In the genomic region with DNA sequence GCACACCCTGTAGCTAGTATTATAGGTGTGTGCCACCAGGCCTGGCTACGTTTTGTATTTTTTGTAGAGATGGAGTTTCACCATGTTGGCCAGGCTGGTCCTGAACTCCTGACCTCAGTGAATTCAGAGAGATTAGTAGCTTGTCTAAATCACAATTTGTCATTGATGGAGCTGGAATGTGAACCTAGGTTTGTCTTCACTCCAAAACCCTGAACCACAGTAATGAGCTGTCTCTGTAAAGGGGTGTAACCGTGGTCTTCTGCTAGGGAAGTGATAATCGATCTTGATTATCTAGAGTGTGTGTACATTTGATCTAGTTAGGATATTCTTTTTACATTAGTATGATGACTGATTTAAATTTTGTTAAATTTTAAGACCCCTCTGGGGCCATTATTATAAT, we compare ENCODE assay signal across 15 cellular contexts. TPM values are rescaled to one million over a fixed set of nuclear protein-coding genes. Genes with fewer than 3 reads are reported as not detected.
DNase-seq lines count a peak whose midpoint lies in the region; ATAC-seq and TF ChIP-seq lines count a peak whose summit lies in the region.
"Had no signal": no experiment of that assay in that cellular context is flagged by ENCODE, and none has a peak within 500 bp of the region (broad histone marks: within the 10 kb centered on the region; RNA-seq: fewer than 3 reads in every experiment).

No MANE protein-coding gene starts in this region.

- H3K4me3 ChIP-seq in Loucy (ENCODE audit: low read length, poor library complexity, severe bottlenecking) (no peak overlapping the region), brain microvascular endothelial cell (ENCODE audit: low read depth, low read length) (no peak overlapping the region), ascending aorta (no peak overlapping the region)

- no peak for ATAC-seq in HG02884 (IDR thresholded peaks at IDR 0.05; ENCODE audit: unreplicated experiment)

- H3K36me3 Mint-ChIP-seq in osteocyte (ENCODE audit: unreplicated experiment) = peaks cover 18% of the 10 kb centered on the region

- H3K4me2 ChIP-seq in Loucy (ENCODE audit: low read depth, low read length, poor library complexity, severe bottlenecking) = peak overlapping the region; percentile 22

- TF ChIP-seq CTCF in Loucy (conservative IDR thresholded peaks at IDR 0.05; ENCODE audit: low read length) (no peak), brain microvascular endothelial cell (IDR thresholded peaks at IDR 0.05; ENCODE audit: low read depth, low read length, missing control alignments) (no peak), osteocyte (IDR thresholded peaks at IDR 0.05) (no peak), ascending aorta (IDR thresholded peaks at IDR 0.05) (no peak)

- H3K9me3 Mint-ChIP-seq in osteocyte (ENCODE audit: unreplicated experiment) = no peaks in the 10 kb centered on the region
- H3K9me3 Mint-ChIP-seq: H9 had no signal

- H3K27me3 Mint-ChIP-seq in osteocyte (ENCODE audit: unreplicated experiment) = no peaks in the 10 kb centered on the region

- in situ Hi-C loops in brain microvascular endothelial cell (cut with HindIII; ENCODE audit: low pct_ligation_motif_present, low sequenced_read_pairs) = no loop called here

- no peaks in the 10 kb centered on the region for H3K27me3 ChIP-seq in Loucy (ENCODE audit: insufficient read depth, low read length, poor library complexity, severe bottlenecking)
- H3K27me3 ChIP-seq in brain microvascular endothelial cell (replicated peaks) = no peaks in the 10 kb centered on the region
- H3K27me3 ChIP-seq in ascending aorta = no peaks in the 10 kb centered on the region

- peaks cover 82% of the 10 kb centered on the region for H3K4me1 Mint-ChIP-seq in osteocyte (ENCODE audit: unreplicated experiment)

- H3K9me2 ChIP-seq in Loucy (replicated peaks; ENCODE audit: low read depth, low read length) = no peaks in the 10 kb centered on the region

- no peaks in the 10 kb centered on the region for H3K36me3 ChIP-seq in Loucy (ENCODE audit: insufficient read depth, low read length)
- H3K36me3 ChIP-seq in brain microvascular endothelial cell (replicated peaks) = no peaks in the 10 kb centered on the region
- peaks cover 0 to 11% of the 10 kb centered on the region in 2 donors for H3K36me3 ChIP-seq in ascending aorta

- H4K20me1 ChIP-seq in Loucy (ENCODE audit: insufficient read depth, low read length, poor library complexity, severe bottlenecking) = peaks cover 15% of the 10 kb centered on the region

- no peak overlapping the region for H3K4me3 Mint-ChIP-seq in osteocyte (ENCODE audit: unreplicated experiment)
- H3K4me3 Mint-ChIP-seq: CD8-positive, alpha-beta memory T cell; H9 had no signal

- H3K4me1 ChIP-seq in Loucy (ENCODE audit: insufficient read depth, low read length, poor library complexity, severe bottlenecking) (peaks cover 51% of the 10 kb centered on the region), ascending aorta (peaks cover 0 to 42% of the 10 kb centered on the region in 2 donors)

- no peaks in the 10 kb centered on the region for H3K9me3 ChIP-seq in Loucy (ENCODE audit: insufficient read depth, low read depth, low read length)
- no peaks in the 10 kb centered on the region for H3K9me3 ChIP-seq in ascending aorta

- no peaks in the 10 kb centered on the region for H3F3A ChIP-seq in Loucy (ENCODE audit: low read depth)

- H3K27ac Mint-ChIP-seq in osteocyte (ENCODE audit: unreplicated experiment) = peak overlapping the region; percentile 63
- H3K27ac Mint-ChIP-seq: CD8-positive, alpha-beta memory T cell; H9 had no signal

- H3K79me2 ChIP-seq in Loucy (ENCODE audit: insufficient read depth, low read length) = peaks cover 89% of the 10 kb centered on the region

- DNase-seq in ELR (ENCODE audit: low read depth) (peak; percentile 38), brain microvascular endothelial cell (no peak), osteocyte (ENCODE audit: extremely low spot score, unreplicated experiment) (no peak), medulla oblongata (ENCODE audit: extremely low spot score) (no peak), ascending aorta (ENCODE audit: low spot score in 2 of 2) (no peak)
- DNase-seq: CD8-positive, alpha-beta memory T cell; H9; Kasumi-1; NCI-H1436 treated with DMSO at 0.1 percent for 48 hours; NCI-H2081; NCI-H526; OCI-M1; RPMI8226 had no signal

- no peak overlapping the region for H2AFZ ChIP-seq in Loucy (ENCODE audit: low read length)

- H3K9ac ChIP-seq in Loucy (ENCODE audit: low read depth, low read length, poor library complexity, severe bottlenecking) = no peak overlapping the region

- H3K27ac ChIP-seq in brain microvascular endothelial cell (peak overlapping the region; percentile 73), ascending aorta (no peak overlapping the region)

- intact Hi-C loops in ascending aorta (cut with DNase I) = no loop called here

RNA-seq across cellular contexts. Expression of gene ARHGAP10, which starts 8.3 kb away (rescaled TPM):
- total RNA-seq in osteocyte = 121 and 126 TPM in 2 replicates
- 77.3 TPM for total RNA-seq in ascending aorta

RNA-seq across cellular contexts. Expression of gene PRMT9, which starts 56.2 kb away (rescaled TPM):
- 9.5 and 9.6 TPM in 2 replicates for total RNA-seq in osteocyte
- 1.6 TPM for total RNA-seq in ascending aorta
